ENCODE assay signal across 27 cellular contexts in genomic region chr10:20093600-20093999, GRCh38.
DNase-seq lines count a peak whose midpoint lies in the region; ATAC-seq, FAIRE-seq and TF ChIP-seq lines count a peak whose summit lies in the region.
"Had no signal": no experiment of that assay in that cellular context is flagged by ENCODE, and none has a peak within 500 bp of the region (broad histone marks: within the 10 kb centered on the region; RNA-seq: fewer than 3 reads in every experiment).

No MANE protein-coding gene starts in this region.

- H3K36me3 ChIP-seq in liver (ENCODE audit: control insufficient read depth in 4 of 4, insufficient read depth in 3 of 4, low read depth in 1 of 4, low read length in 3 of 4): no peaks in the 10 kb centered on the region
- no peaks in the 10 kb centered on the region for H3K36me3 ChIP-seq in HepG2 (replicated peaks in 1 of 2; ENCODE audit: control insufficient read depth in 1 of 2, insufficient read depth in 2 of 2, low read length in 2 of 2)
- H3K36me3 ChIP-seq in neural cell (ENCODE audit: insufficient read depth, low read length): no peaks in the 10 kb centered on the region
- H3K36me3 ChIP-seq: BE2C, BLaER1 had no signal

- no TSS peak for BruUV-seq in HepG2 (replicated peaks; lab: Mats Ljungman, UMichigan)

- H3K27me3 ChIP-seq in liver (ENCODE audit: control insufficient read depth in 4 of 4, insufficient read depth in 4 of 4, low read length in 3 of 4) (no peaks in the 10 kb centered on the region), HepG2 (ENCODE audit: control insufficient read depth in 1 of 2, insufficient read depth in 2 of 2, low read length in 2 of 2) (no peaks in the 10 kb centered on the region), neural cell (ENCODE audit: insufficient read depth, low read depth, low read length) (no peaks in the 10 kb centered on the region)
- H3K27me3 ChIP-seq: BE2C, BLaER1 had no signal

- no peaks in the 10 kb centered on the region for H3K79me2 ChIP-seq in HepG2 (ENCODE audit: insufficient read depth, low read length)
- H3K79me2 ChIP-seq in neural cell (replicated peaks; ENCODE audit: insufficient read depth, low read length): no peaks in the 10 kb centered on the region

- TF ChIP-seq RAD21 in liver (IDR thresholded peaks at IDR 0.05): no peak
- TF ChIP-seq RAD21 in HepG2 (CRISPR knock-in tag; IDR thresholded peaks at IDR 0.05): no peak
- no peak for TF ChIP-seq RAD21 in neural cell (conservative IDR thresholded peaks at IDR 0.05)

- H3K9ac ChIP-seq in liver (ENCODE audit: low read depth in 1 of 2, low read length in 2 of 2): no peak overlapping the region
- H3K9ac ChIP-seq in HepG2 (ENCODE audit: insufficient read depth, low read depth, low read length): no peak overlapping the region
- no peak overlapping the region for H3K9ac ChIP-seq in neural cell (ENCODE audit: low read length)
- H3K9ac ChIP-seq: BLaER1 had no signal

- POLR2A ChIA-PET in HepG2 (lab: Yijun Ruan, JAX): no interaction called here

- H4K20me1 ChIP-seq in HepG2 (ENCODE audit: insufficient read depth, low read length): no peaks in the 10 kb centered on the region
- H4K20me1 ChIP-seq in neural cell (ENCODE audit: insufficient read depth): no peaks in the 10 kb centered on the region
- H4K20me1 ChIP-seq: BLaER1 had no signal

- TF ChIP-seq CTCF in liver (IDR thresholded peaks at IDR 0.05; ENCODE audit: low read depth, low read length, missing input control) (no peak), HepG2 (CRISPR knock-in tag; IDR thresholded peaks at IDR 0.05) (no peak), mesothelial cell of epicardium (IDR thresholded peaks at IDR 0.05; ENCODE audit: unreplicated experiment) (no peak), neural cell (IDR thresholded peaks at IDR 0.05; ENCODE audit: poor library complexity, severe bottlenecking) (no peak)

- FAIRE-seq in HepG2 (lab: Jason Lieb, UNC): no peak
- FAIRE-seq: A549, GM12891 had no signal

- intact Hi-C loops in HepG2 (cut with micrococcal nuclease; ENCODE audit: unreplicated experiment): no loop called here

- TF ChIP-seq POLR2A in HepG2 (IDR thresholded peaks at IDR 0.05; ENCODE audit: insufficient read depth in 1 of 2, low read depth in 2 of 2, low read length in 2 of 2): no peak

- H3K4me3 ChIP-seq in liver (ENCODE audit: low read depth in 1 of 3, low read length in 3 of 3) (no peak overlapping the region), HepG2 (replicated peaks in 1 of 3; ENCODE audit: insufficient read depth in 1 of 3, low read depth in 2 of 3, low read length in 3 of 3) (no peak overlapping the region), neural cell (ENCODE audit: low read length) (no peak overlapping the region)
- H3K4me3 ChIP-seq: A549, BLaER1 had no signal

- TF ChIP-seq EP300 in HepG2 (IDR thresholded peaks at IDR 0.05; ENCODE audit: low read depth in 2 of 2, low read length in 2 of 2) (no peak), HepG2 (CRISPR knock-in tag; IDR thresholded peaks at IDR 0.05; ENCODE audit: borderline replicate concordance) (no peak), neural cell (conservative IDR thresholded peaks at IDR 0.05; ENCODE audit: poor library complexity, severe bottlenecking) (no peak)

- CTCF ChIA-PET in HepG2 (lab: Yijun Ruan, JAX; ENCODE audit: low intra/inter-chr PET ratio, low total read pairs): no interaction called here

- H2AFZ ChIP-seq in HepG2 (ENCODE audit: low read length) (no peak overlapping the region), neural cell (ENCODE audit: low read depth, low read length) (no peak overlapping the region)

- no peak for DNase-seq in HepG2 (ENCODE audit: low spot score)
- peak; percentile 70 for DNase-seq in left lobe of liver (ENCODE audit: low spot score)
- DNase-seq in mesothelial cell of epicardium (ENCODE audit: low spot score in 2 of 2, unreplicated experiment in 2 of 2): no peak
- DNase-seq in activated CD4-positive, CD25-positive, alpha-beta regulatory T cell (lab: John Stamatoyannopoulos, UW): no peak
- no peak for DNase-seq in kidney glomerular epithelial cell (lab: John Stamatoyannopoulos, UW)
- DNase-seq: ACHN; BE2C; C1 segment of cervical spinal cord; CD4-positive, alpha-beta memory T cell; CD4-positive, CD25-positive, alpha-beta regulatory T cell; CD8-positive, alpha-beta memory T cell; COR-L47; DMS 273 treated with DMSO at 0.1 percent for 48 hours; DMS153; DMS53; DMS79; DND-41; EL; GDM1 had no signal

- in situ Hi-C loops in HepG2 (cut with HindIII; ENCODE audit: extremely low pct_ligation_motif_present, low pct_unique_long_range_greater_than_20kb): no loop called here

- H3K4me2 ChIP-seq in HepG2 (ENCODE audit: low read depth, low read length): no peak overlapping the region
- H3K4me2 ChIP-seq in neural cell (ENCODE audit: low read length): no peak overlapping the region
- H3K4me2 ChIP-seq: A549 had no signal

- peaks cover 6% of the 10 kb centered on the region for H3K36me3 Mint-ChIP-seq in mesothelial cell of epicardium
- H3K36me3 Mint-ChIP-seq: CD4-positive, alpha-beta memory T cell; CD4-positive, CD25-positive, alpha-beta regulatory T cell; CD8-positive, alpha-beta memory T cell had no signal

- H3K4me1 Mint-ChIP-seq in mesothelial cell of epicardium: peaks cover 5% of the 10 kb centered on the region
- H3K4me1 Mint-ChIP-seq: CD14-positive monocyte; CD4-positive, alpha-beta memory T cell; CD4-positive, CD25-positive, alpha-beta regulatory T cell; CD8-positive, alpha-beta memory T cell had no signal

- H3K27me3 Mint-ChIP-seq in mesothelial cell of epicardium (ENCODE audit: low read depth): no peaks in the 10 kb centered on the region
- H3K27me3 Mint-ChIP-seq: CD4-positive, alpha-beta memory T cell; CD4-positive, CD25-positive, alpha-beta regulatory T cell; CD8-positive, alpha-beta memory T cell had no signal

- H3K9me3 ChIP-seq in liver (ENCODE audit: control insufficient read depth in 4 of 4, low read length in 3 of 4) (no peaks in the 10 kb centered on the region), HepG2 (ENCODE audit: low read length) (0 out of 2 replicates have a peak, but pooled peaks cover 5% of the 10 kb centered on the region), neural cell (ENCODE audit: low read length) (no peaks in the 10 kb centered on the region)
- H3K9me3 ChIP-seq: A549, BE2C had no signal

- no peaks in the 10 kb centered on the region for H3F3A ChIP-seq in neural cell (ENCODE audit: insufficient read depth, low read length, poor library complexity, severe bottlenecking)

- peaks cover 5% of the 10 kb centered on the region for H3K9me3 Mint-ChIP-seq in mesothelial cell of epicardium

- peak overlapping the region; percentile 5 for H3K27ac Mint-ChIP-seq in mesothelial cell of epicardium
- H3K27ac Mint-ChIP-seq: CD4-positive, alpha-beta memory T cell; CD4-positive, CD25-positive, alpha-beta regulatory T cell; CD8-positive, alpha-beta memory T cell had no signal

- H3K27ac ChIP-seq in liver (ENCODE audit: low read depth in 1 of 2, low read length in 2 of 2): no peak overlapping the region
- no peak overlapping the region for H3K27ac ChIP-seq in HepG2 (ENCODE audit: extremely low read length, insufficient read depth, low read length)
- H3K27ac ChIP-seq in neural cell (ENCODE audit: low read length): peak overlapping the region; percentile 64
- H3K27ac ChIP-seq: 22Rv1, A549, BLaER1 had no signal

- no peaks in the 10 kb centered on the region for H3K9me2 ChIP-seq in neural cell (ENCODE audit: insufficient read depth, low read length)

- 56% methylated on average over 5 of the region's 5 CpGs for WGBS in liver
- WGBS in HepG2 (ENCODE audit: low lambda C conversion rate): 63% methylated on average over 5 of the region's 5 CpGs

- ATAC-seq in HepG2: no peak
- peak; percentile 98 for ATAC-seq in left lobe of liver
- ATAC-seq in GM18520 (IDR thresholded peaks at IDR 0.05; ENCODE audit: unreplicated experiment): no peak
- ATAC-seq: A549 had no signal

- H3K4me3 Mint-ChIP-seq in mesothelial cell of epicardium: no peak overlapping the region
- H3K4me3 Mint-ChIP-seq: CD14-positive monocyte; CD4-positive, alpha-beta memory T cell; CD4-positive, CD25-positive, alpha-beta regulatory T cell; CD8-positive, alpha-beta memory T cell had no signal

- H3K4me1 ChIP-seq in liver (ENCODE audit: control insufficient read depth in 4 of 4, insufficient read depth in 4 of 4, low read length in 3 of 4) (no peaks in the 10 kb centered on the region), HepG2 (ENCODE audit: insufficient read depth, low read length) (peaks cover 9% of the 10 kb centered on the region)
- H3K4me1 ChIP-seq: A549 had no signal

TF ChIP-seq in liver, 16 proteins besides CTCF, POLR2A, EP300 and RAD21:
- TF ChIP-seq SP1 (IDR thresholded peaks at IDR 0.05) (no peak), HNF4A (conservative IDR thresholded peaks at IDR 0.05) (peak; percentile 18 to 21)

TF ChIP-seq in HepG2, 621 proteins besides CTCF, POLR2A, EP300 and RAD21 (continues in another document):
- TF ChIP-seq, protein P1, sequence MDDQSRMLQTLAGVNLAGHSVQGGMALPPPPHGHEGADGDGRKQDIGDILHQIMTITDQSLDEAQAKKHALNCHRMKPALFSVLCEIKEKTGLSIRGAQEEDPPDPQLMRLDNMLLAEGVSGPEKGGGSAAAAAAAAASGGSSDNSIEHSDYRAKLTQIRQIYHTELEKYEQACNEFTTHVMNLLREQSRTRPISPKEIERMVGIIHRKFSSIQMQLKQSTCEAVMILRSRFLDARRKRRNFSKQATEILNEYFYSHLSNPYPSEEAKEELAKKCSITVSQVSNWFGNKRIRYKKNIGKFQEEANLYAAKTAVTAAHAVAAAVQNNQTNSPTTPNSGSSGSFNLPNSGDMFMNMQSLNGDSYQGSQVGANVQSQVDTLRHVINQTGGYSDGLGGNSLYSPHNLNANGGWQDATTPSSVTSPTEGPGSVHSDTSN (CRISPR knock-in tag; IDR thresholded peaks at IDR 0.05; ENCODE audit: borderline replicate concordance): no peak

TF ChIP-seq in neural cell, 6 proteins besides CTCF, POLR2A, EP300 and RAD21 (continues in another document):
- no peak for TF ChIP-seq POLR2AphosphoS5 (IDR thresholded peaks at IDR 0.05)
- no peak for TF ChIP-seq EZH2 (IDR thresholded peaks at IDR 0.05; ENCODE audit: borderline replicate concordance, insufficient read depth, low read length, poor library complexity, severe bottlenecking)
- no peak for TF ChIP-seq MXI1 (conservative IDR thresholded peaks at IDR 0.05; ENCODE audit: poor library complexity, severe bottlenecking)
- no peak for TF ChIP-seq TAF1 (IDR thresholded peaks at IDR 0.05; ENCODE audit: low read depth)
- no peak for TF ChIP-seq SMC3 (conservative IDR thresholded peaks at IDR 0.05; ENCODE audit: poor library complexity)
